29 cellular contexts compared by ENCODE assay signal in the genomic region with DNA sequence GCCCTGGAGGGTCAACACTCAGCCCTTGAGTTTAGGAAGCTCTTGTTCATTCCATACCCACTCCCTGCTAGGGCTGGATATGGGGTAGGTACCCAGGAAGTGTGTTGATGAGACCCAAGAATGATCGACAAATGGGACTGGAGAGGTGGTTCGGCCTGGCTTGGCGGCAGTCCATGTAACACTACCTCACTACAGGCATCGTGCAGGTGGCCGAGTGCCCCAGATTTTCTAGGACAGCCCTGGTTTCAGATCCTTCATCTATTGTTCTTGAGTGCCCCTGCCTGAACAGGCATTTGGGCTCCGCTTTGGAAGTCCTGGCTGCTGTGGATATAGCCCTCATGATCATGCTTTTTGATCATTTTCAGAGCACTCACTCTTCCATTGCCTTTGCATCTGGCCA. TPM values are rescaled to one million over a fixed set of nuclear protein-coding genes. Genes with fewer than 3 reads are reported as not detected.
A peak's percentile ranks its signal among the peaks of the same experiment; 100 is the strongest.
DNase-seq lines count a peak whose midpoint lies in the region; ATAC-seq and TF ChIP-seq lines count a peak whose summit lies in the region.
"Had no signal": no experiment of that assay in that cellular context is flagged by ENCODE, and none has a peak within 500 bp of the region (broad histone marks: within the 10 kb centered on the region; RNA-seq: fewer than 3 reads in every experiment).

No MANE protein-coding gene starts in this region.

- H4K12ac ChIP-seq in trophoblast cell (ENCODE audit: low read depth, low read length) = no peak overlapping the region

- H2AK5ac ChIP-seq in trophoblast cell (ENCODE audit: low read length) = no peak overlapping the region

- H2AFZ ChIP-seq in GM23338 (no peak overlapping the region), trophoblast cell (ENCODE audit: insufficient read depth, low read length, poor library complexity) (no peak overlapping the region)

- H3K9me3 ChIP-seq in trophoblast cell (ENCODE audit: insufficient read depth, low read depth, low read length) (no peaks in the 10 kb centered on the region), tibial artery (no peaks in the 10 kb centered on the region)
- H3K9me3 ChIP-seq: adrenal gland, body of pancreas, MG63, sigmoid colon had no signal

- H3K4me1 ChIP-seq in GM23338 (ENCODE audit: insufficient read depth) (peaks cover 10% of the 10 kb centered on the region), trophoblast cell (ENCODE audit: control insufficient read depth in 1 of 2, insufficient read depth in 2 of 2, low read length in 2 of 2) (peaks cover 9 to 18% of the 10 kb centered on the region in 2 experiments), tibial artery (peaks cover 5 to 73% (median 37%) of the 10 kb centered on the region in 4 donors)

- H2BK120ac ChIP-seq in trophoblast cell (ENCODE audit: insufficient read depth, low read length, poor library complexity) = no peak overlapping the region

- TF ChIP-seq CTCF in GM23338 (conservative IDR thresholded peaks at IDR 0.05; ENCODE audit: low read depth in 2 of 2) (no peak), brain (conservative IDR thresholded peaks at IDR 0.05) (no peak), tibial artery (IDR thresholded peaks at IDR 0.05) (no peak)

- no peak for DNase-seq in activated T-cell treated with anti-CD3 and anti-CD28 coated beads, Interleukin-2, amount 50 U/mL, for 24 hours
- no peak for DNase-seq in activated T-cell treated with anti-CD3 and anti-CD28 coated beads, Interleukin-2, amount 50 U/mL, for 72 hours
- DNase-seq in GM23338 (ENCODE audit: low spot score) (no peak), trophoblast cell (no peak), GDM1 (lab: John Stamatoyannopoulos, UW) (no peak), tibial artery (no peak)
- DNase-seq: activated CD4-positive, alpha-beta T cell treated with anti-CD3 and anti-CD28 coated beads, Interleukin-2, amount 10 ng/mL, durations not matched to agents 7 days and 5 days; activated naive CD4-positive, alpha-beta T cell treated with Interleukin-2 at 50 U/mL for 16 hours; activated T-cell treated with anti-CD3 and anti-CD28 coated beads, Interleukin-2, amount 50 U/mL, for 4 hours; adrenal gland; AML-193; body of pancreas; DMS53; GF-D8; H9; mammary epithelial cell; MG63; NCI-H1436; NCI-H2171 treated with DMSO at 0.1 percent for 48 hours; NCI-H524 treated with DMSO at 0.1 percent for 48 hours; nephron progenitor cell; NK-92 treated with Interleukin-12 subunit alpha and Interleukin-12 subunit beta, amount 100 ng/mL, for 24 hours; sigmoid colon; stimulated activated naive B cell treated with anti-CD40 and anti-IgM and Interleukin-4, amounts not matched to agents 10 μg/mL and 1 μg/mL and 100 μg/mL, for 72 hours; SW 1271; T1000 had no signal

- no peak overlapping the region for H4K91ac ChIP-seq in trophoblast cell (ENCODE audit: low read depth, low read length)

- ATAC-seq in activated T-cell treated with anti-CD3 and anti-CD28 coated beads, Interleukin-2, amount 50 U/mL, for 72 hours (replicated peaks in 1 of 2) = no peak
- ATAC-seq in GM23338 = no peak
- ATAC-seq in GM21619 (IDR thresholded peaks at IDR 0.05; ENCODE audit: unreplicated experiment) = no peak
- ATAC-seq: activated T-cell treated with anti-CD3 and anti-CD28 coated beads, Interleukin-2, amount 50 U/mL, for 4 hours; body of pancreas; K562; stimulated activated naive B cell treated with anti-CD40 and anti-IgM and Interleukin-4, amounts not matched to agents 10 μg/mL and 1 μg/mL and 100 μg/mL, for 72 hours had no signal

- H3K27ac ChIP-seq in GM23338 (ENCODE audit: low read depth) (no peak overlapping the region), trophoblast cell (ENCODE audit: low read depth, low read length) (no peak overlapping the region), tibial artery (no peak overlapping the region)

- H3K36me3 ChIP-seq in GM23338 (ENCODE audit: insufficient read depth) = no peaks in the 10 kb centered on the region
- H3K36me3 ChIP-seq in trophoblast cell (ENCODE audit: control insufficient read depth in 1 of 2, insufficient read depth in 2 of 2, low read length in 2 of 2) = peaks cover 29 to 30% of the 10 kb centered on the region in 2 experiments
- peaks cover 0 to 12% (median 0%) of the 10 kb centered on the region in 3 donors for H3K36me3 ChIP-seq in tibial artery

- H3K4me1 Mint-ChIP-seq in activated T-cell treated with anti-CD3 and anti-CD28 coated beads, Interleukin-2, amount 50 U/mL, for 24 hours (ENCODE audit: low read depth) = peaks cover 28% of the 10 kb centered on the region
- H3K4me1 Mint-ChIP-seq in activated T-cell treated with anti-CD3 and anti-CD28 coated beads, Interleukin-2, amount 50 U/mL, for 72 hours (ENCODE audit: low read depth) = peaks cover 20% of the 10 kb centered on the region
- H3K4me1 Mint-ChIP-seq in GM23338 (peaks cover 69% of the 10 kb centered on the region), brain (peaks cover 100% of the 10 kb centered on the region)

- H3K79me2 ChIP-seq in GM23338 (replicated peaks; ENCODE audit: insufficient read depth) (peaks cover 98% of the 10 kb centered on the region), trophoblast cell (ENCODE audit: control insufficient read depth, insufficient read depth, low read length, poor library complexity) (peaks cover 47% of the 10 kb centered on the region)

- no peak overlapping the region for H3K14ac ChIP-seq in trophoblast cell (ENCODE audit: low read length)

- H3K4me2 ChIP-seq in GM23338 (no peak overlapping the region), trophoblast cell (ENCODE audit: low read length) (no peak overlapping the region)

- no peak overlapping the region for H3K23ac ChIP-seq in trophoblast cell (ENCODE audit: low read length)

- H3K18ac ChIP-seq in trophoblast cell (ENCODE audit: low read length) = no peak overlapping the region

- no peak overlapping the region for H3K9ac ChIP-seq in trophoblast cell (ENCODE audit: low read length)

- H2BK12ac ChIP-seq in trophoblast cell (ENCODE audit: low read length) = no peak overlapping the region

- no peaks in the 10 kb centered on the region for H3F3A ChIP-seq in GM23338 (replicated peaks; ENCODE audit: low read depth)

- H3K4me3 ChIP-seq in GM23338 (no peak overlapping the region), trophoblast cell (ENCODE audit: low read depth, low read length) (no peak overlapping the region), tibial artery (no peak overlapping the region)
- H3K4me3 ChIP-seq: adrenal gland, body of pancreas, K562, MG63, sigmoid colon had no signal

- peak overlapping the region; percentile 26 for H3K4ac ChIP-seq in trophoblast cell (ENCODE audit: low read depth, low read length)

- no peaks in the 10 kb centered on the region for H3K9me2 ChIP-seq in GM23338 (ENCODE audit: insufficient read depth)

- intact Hi-C loops in tibial artery (cut with DNase I; ENCODE audit: low total_unique reads) = no loop called here

- no peaks in the 10 kb centered on the region for H3K9me3 Mint-ChIP-seq in activated T-cell treated with anti-CD3 and anti-CD28 coated beads, Interleukin-2, amount 50 U/mL, for 24 hours
- H3K9me3 Mint-ChIP-seq in activated T-cell treated with anti-CD3 and anti-CD28 coated beads, Interleukin-2, amount 50 U/mL, for 72 hours = no peaks in the 10 kb centered on the region
- H3K9me3 Mint-ChIP-seq in GM23338 (no peaks in the 10 kb centered on the region; the same call in 2 of the 3 replicates), brain (no peaks in the 10 kb centered on the region)
- H3K9me3 Mint-ChIP-seq: activated CD4-positive, alpha-beta T cell treated with anti-CD3 and anti-CD28 coated beads, Interleukin-2, amount 10 ng/mL, durations not matched to agents 7 days and 5 days; activated T-cell treated with anti-CD3 and anti-CD28 coated beads, Interleukin-2, amount 50 U/mL, for 4 hours; H9; nephron progenitor cell; stimulated activated naive B cell treated with anti-CD40 and anti-IgM and Interleukin-4, amounts not matched to agents 10 μg/mL and 1 μg/mL and 100 μg/mL, for 72 hours had no signal

- no peaks in the 10 kb centered on the region for H3K27me3 ChIP-seq in GM23338 (ENCODE audit: insufficient read depth)
- H3K27me3 ChIP-seq in trophoblast cell (ENCODE audit: insufficient read depth, low read length) = no peaks in the 10 kb centered on the region
- H3K27me3 ChIP-seq in tibial artery = no peaks in the 10 kb centered on the region
- H3K27me3 ChIP-seq: adrenal gland, body of pancreas, MG63, sigmoid colon had no signal

- no peak overlapping the region for H3K4me3 Mint-ChIP-seq in activated T-cell treated with anti-CD3 and anti-CD28 coated beads, Interleukin-2, amount 50 U/mL, for 24 hours
- H3K4me3 Mint-ChIP-seq in activated T-cell treated with anti-CD3 and anti-CD28 coated beads, Interleukin-2, amount 50 U/mL, for 72 hours = no peak overlapping the region
- H3K4me3 Mint-ChIP-seq in GM23338 (no peak overlapping the region), brain (peak overlapping the region in 1 of 5 experiments; percentile 30)
- H3K4me3 Mint-ChIP-seq: activated CD4-positive, alpha-beta T cell treated with anti-CD3 and anti-CD28 coated beads, Interleukin-2, amount 10 ng/mL, durations not matched to agents 7 days and 5 days; activated T-cell treated with anti-CD3 and anti-CD28 coated beads, Interleukin-2, amount 50 U/mL, for 4 hours; H9; nephron progenitor cell; stimulated activated naive B cell treated with anti-CD40 and anti-IgM and Interleukin-4, amounts not matched to agents 10 μg/mL and 1 μg/mL and 100 μg/mL, for 72 hours had no signal

- WGBS in trophoblast cell (ENCODE audit: extremely low coverage, insufficient coverage, insufficient read length) = no CpG with 5 or more reads among the region's 6 CpGs

- peaks cover 14% of the 10 kb centered on the region; the same call in 1 of the 2 replicates for H4K20me1 ChIP-seq in GM23338 (replicated peaks; ENCODE audit: insufficient read depth)

- H3K36me3 Mint-ChIP-seq in activated T-cell treated with anti-CD3 and anti-CD28 coated beads, Interleukin-2, amount 50 U/mL, for 24 hours (ENCODE audit: low read depth) = peaks cover 3% of the 10 kb centered on the region
- H3K36me3 Mint-ChIP-seq in activated T-cell treated with anti-CD3 and anti-CD28 coated beads, Interleukin-2, amount 50 U/mL, for 72 hours (ENCODE audit: insufficient read depth in 2 of 2) = no peaks in the 10 kb centered on the region
- H3K36me3 Mint-ChIP-seq in GM23338 (ENCODE audit: low read depth) (0 out of 3 replicates have a peak, but pooled peaks cover under 1% of the 10 kb centered on the region), brain (peaks cover 14% of the 10 kb centered on the region)
- H3K36me3 Mint-ChIP-seq: stimulated activated naive B cell treated with anti-CD40 and anti-IgM and Interleukin-4, amounts not matched to agents 10 μg/mL and 1 μg/mL and 100 μg/mL, for 72 hours had no signal

- no peaks in the 10 kb centered on the region for H3K27me3 Mint-ChIP-seq in activated T-cell treated with anti-CD3 and anti-CD28 coated beads, Interleukin-2, amount 50 U/mL, for 24 hours
- H3K27me3 Mint-ChIP-seq in activated T-cell treated with anti-CD3 and anti-CD28 coated beads, Interleukin-2, amount 50 U/mL, for 72 hours (ENCODE audit: low read depth) = no peaks in the 10 kb centered on the region
- H3K27me3 Mint-ChIP-seq in GM23338 (ENCODE audit: insufficient read depth, low read depth, poor library complexity) = peaks cover 9% of the 10 kb centered on the region
- no peaks in the 10 kb centered on the region for H3K27me3 Mint-ChIP-seq in brain
- H3K27me3 Mint-ChIP-seq: activated CD4-positive, alpha-beta T cell treated with anti-CD3 and anti-CD28 coated beads, Interleukin-2, amount 10 ng/mL, durations not matched to agents 7 days and 5 days had no signal

- peak overlapping the region; percentile 15 for H3K27ac Mint-ChIP-seq in activated T-cell treated with anti-CD3 and anti-CD28 coated beads, Interleukin-2, amount 50 U/mL, for 24 hours
- no peak overlapping the region for H3K27ac Mint-ChIP-seq in activated T-cell treated with anti-CD3 and anti-CD28 coated beads, Interleukin-2, amount 50 U/mL, for 72 hours
- H3K27ac Mint-ChIP-seq in GM23338 (peak overlapping the region; percentile 61; the same call in 1 of the 2 replicates), brain (peak overlapping the region; percentile 80 to 99 (median 87))
- H3K27ac Mint-ChIP-seq: activated CD4-positive, alpha-beta T cell treated with anti-CD3 and anti-CD28 coated beads, Interleukin-2, amount 10 ng/mL, durations not matched to agents 7 days and 5 days; stimulated activated naive B cell treated with anti-CD40 and anti-IgM and Interleukin-4, amounts not matched to agents 10 μg/mL and 1 μg/mL and 100 μg/mL, for 72 hours had no signal

- H4K8ac ChIP-seq in trophoblast cell (ENCODE audit: low read depth, low read length) = no peak overlapping the region

- H2BK5ac ChIP-seq in trophoblast cell (ENCODE audit: low read depth, low read length, poor library complexity) = no peak overlapping the region

- no peaks in the 10 kb centered on the region for H3K79me1 ChIP-seq in trophoblast cell (ENCODE audit: low read length)

RNA-seq across cellular contexts. Expression of a gene that starts 37.9 kb away (rescaled TPM):
- 10 to 100 TPM; 30.6 to 37.8 TPM for total RNA-seq in activated T-cell treated with anti-CD3 and anti-CD28 coated beads, Interleukin-2, amount 50 U/mL, for 72 hours
- 25.9 and 30.9 TPM in 2 replicates for total RNA-seq in GM23338 (2014; rRNA removed; shearing (Covaris generic))
- polyA plus RNA-seq in GM23338 (2016; fragmentation: Nextera tagmentation; extraction: Ambion mirVana) (9.2 and 9.4 TPM in 2 replicates), brain (ENCODE audit: insufficient read depth, low read depth, low replicate concordance) (90.5 TPM)
- polyA plus RNA-seq in trophoblast cell (2013) = 52.4 and 54.3 TPM in 2 replicates
